1 cellular context compared by ENCODE assay signal in genomic region chr15:51828621-51829359, GRCh38.
TF ChIP-seq lines count a peak whose summit lies in the region.

No MANE protein-coding gene starts in this region.

TF ChIP-seq in K562, 482 proteins besides CTCF, POLR2A, EP300 and RAD21 (continued from another document and continues in another):
- TF ChIP-seq, protein P1, sequence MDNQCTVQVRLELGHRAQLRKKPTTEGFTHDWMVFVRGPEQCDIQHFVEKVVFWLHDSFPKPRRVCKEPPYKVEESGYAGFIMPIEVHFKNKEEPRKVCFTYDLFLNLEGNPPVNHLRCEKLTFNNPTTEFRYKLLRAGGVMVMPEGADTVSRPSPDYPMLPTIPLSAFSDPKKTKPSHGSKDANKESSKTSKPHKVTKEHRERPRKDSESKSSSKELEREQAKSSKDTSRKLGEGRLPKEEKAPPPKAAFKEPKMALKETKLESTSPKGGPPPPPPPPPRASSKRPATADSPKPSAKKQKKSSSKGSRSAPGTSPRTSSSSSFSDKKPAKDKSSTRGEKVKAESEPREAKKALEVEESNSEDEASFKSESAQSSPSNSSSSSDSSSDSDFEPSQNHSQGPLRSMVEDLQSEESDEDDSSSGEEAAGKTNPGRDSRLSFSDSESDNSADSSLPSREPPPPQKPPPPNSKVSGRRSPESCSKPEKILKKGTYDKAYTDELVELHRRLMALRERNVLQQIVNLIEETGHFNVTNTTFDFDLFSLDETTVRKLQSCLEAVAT (IDR thresholded peaks at IDR 0.05), result peak in 1 of 2 experiments; percentile 58; a peak in 2 of 4 replicates
- TF ChIP-seq, protein P2, sequence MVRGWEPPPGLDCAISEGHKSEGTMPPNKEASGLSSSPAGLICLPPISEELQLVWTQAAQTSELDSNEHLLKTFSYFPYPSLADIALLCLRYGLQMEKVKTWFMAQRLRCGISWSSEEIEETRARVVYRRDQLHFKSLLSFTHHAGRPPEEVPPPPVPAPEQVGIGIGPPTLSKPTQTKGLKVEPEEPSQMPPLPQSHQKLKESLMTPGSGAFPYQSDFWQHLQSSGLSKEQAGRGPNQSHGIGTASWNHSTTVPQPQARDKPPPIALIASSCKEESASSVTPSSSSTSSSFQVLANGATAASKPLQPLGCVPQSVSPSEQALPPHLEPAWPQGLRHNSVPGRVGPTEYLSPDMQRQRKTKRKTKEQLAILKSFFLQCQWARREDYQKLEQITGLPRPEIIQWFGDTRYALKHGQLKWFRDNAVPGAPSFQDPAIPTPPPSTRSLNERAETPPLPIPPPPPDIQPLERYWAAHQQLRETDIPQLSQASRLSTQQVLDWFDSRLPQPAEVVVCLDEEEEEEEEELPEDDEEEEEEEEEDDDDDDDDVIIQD (CRISPR knock-in tag; IDR thresholded peaks at IDR 0.05), result no peak
- TF ChIP-seq, protein P3, sequence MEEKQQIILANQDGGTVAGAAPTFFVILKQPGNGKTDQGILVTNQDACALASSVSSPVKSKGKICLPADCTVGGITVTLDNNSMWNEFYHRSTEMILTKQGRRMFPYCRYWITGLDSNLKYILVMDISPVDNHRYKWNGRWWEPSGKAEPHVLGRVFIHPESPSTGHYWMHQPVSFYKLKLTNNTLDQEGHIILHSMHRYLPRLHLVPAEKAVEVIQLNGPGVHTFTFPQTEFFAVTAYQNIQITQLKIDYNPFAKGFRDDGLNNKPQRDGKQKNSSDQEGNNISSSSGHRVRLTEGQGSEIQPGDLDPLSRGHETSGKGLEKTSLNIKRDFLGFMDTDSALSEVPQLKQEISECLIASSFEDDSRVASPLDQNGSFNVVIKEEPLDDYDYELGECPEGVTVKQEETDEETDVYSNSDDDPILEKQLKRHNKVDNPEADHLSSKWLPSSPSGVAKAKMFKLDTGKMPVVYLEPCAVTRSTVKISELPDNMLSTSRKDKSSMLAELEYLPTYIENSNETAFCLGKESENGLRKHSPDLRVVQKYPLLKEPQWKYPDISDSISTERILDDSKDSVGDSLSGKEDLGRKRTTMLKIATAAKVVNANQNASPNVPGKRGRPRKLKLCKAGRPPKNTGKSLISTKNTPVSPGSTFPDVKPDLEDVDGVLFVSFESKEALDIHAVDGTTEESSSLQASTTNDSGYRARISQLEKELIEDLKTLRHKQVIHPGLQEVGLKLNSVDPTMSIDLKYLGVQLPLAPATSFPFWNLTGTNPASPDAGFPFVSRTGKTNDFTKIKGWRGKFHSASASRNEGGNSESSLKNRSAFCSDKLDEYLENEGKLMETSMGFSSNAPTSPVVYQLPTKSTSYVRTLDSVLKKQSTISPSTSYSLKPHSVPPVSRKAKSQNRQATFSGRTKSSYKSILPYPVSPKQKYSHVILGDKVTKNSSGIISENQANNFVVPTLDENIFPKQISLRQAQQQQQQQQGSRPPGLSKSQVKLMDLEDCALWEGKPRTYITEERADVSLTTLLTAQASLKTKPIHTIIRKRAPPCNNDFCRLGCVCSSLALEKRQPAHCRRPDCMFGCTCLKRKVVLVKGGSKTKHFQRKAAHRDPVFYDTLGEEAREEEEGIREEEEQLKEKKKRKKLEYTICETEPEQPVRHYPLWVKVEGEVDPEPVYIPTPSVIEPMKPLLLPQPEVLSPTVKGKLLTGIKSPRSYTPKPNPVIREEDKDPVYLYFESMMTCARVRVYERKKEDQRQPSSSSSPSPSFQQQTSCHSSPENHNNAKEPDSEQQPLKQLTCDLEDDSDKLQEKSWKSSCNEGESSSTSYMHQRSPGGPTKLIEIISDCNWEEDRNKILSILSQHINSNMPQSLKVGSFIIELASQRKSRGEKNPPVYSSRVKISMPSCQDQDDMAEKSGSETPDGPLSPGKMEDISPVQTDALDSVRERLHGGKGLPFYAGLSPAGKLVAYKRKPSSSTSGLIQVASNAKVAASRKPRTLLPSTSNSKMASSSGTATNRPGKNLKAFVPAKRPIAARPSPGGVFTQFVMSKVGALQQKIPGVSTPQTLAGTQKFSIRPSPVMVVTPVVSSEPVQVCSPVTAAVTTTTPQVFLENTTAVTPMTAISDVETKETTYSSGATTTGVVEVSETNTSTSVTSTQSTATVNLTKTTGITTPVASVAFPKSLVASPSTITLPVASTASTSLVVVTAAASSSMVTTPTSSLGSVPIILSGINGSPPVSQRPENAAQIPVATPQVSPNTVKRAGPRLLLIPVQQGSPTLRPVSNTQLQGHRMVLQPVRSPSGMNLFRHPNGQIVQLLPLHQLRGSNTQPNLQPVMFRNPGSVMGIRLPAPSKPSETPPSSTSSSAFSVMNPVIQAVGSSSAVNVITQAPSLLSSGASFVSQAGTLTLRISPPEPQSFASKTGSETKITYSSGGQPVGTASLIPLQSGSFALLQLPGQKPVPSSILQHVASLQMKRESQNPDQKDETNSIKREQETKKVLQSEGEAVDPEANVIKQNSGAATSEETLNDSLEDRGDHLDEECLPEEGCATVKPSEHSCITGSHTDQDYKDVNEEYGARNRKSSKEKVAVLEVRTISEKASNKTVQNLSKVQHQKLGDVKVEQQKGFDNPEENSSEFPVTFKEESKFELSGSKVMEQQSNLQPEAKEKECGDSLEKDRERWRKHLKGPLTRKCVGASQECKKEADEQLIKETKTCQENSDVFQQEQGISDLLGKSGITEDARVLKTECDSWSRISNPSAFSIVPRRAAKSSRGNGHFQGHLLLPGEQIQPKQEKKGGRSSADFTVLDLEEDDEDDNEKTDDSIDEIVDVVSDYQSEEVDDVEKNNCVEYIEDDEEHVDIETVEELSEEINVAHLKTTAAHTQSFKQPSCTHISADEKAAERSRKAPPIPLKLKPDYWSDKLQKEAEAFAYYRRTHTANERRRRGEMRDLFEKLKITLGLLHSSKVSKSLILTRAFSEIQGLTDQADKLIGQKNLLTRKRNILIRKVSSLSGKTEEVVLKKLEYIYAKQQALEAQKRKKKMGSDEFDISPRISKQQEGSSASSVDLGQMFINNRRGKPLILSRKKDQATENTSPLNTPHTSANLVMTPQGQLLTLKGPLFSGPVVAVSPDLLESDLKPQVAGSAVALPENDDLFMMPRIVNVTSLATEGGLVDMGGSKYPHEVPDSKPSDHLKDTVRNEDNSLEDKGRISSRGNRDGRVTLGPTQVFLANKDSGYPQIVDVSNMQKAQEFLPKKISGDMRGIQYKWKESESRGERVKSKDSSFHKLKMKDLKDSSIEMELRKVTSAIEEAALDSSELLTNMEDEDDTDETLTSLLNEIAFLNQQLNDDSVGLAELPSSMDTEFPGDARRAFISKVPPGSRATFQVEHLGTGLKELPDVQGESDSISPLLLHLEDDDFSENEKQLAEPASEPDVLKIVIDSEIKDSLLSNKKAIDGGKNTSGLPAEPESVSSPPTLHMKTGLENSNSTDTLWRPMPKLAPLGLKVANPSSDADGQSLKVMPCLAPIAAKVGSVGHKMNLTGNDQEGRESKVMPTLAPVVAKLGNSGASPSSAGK (IDR thresholded peaks at IDR 0.05), result peak; percentile 56
- TF ChIP-seq ZNF175 (CRISPR knock-in tag; IDR thresholded peaks at IDR 0.05; ENCODE audit: low read depth) (0 out of 2 replicates have a peak, but pooled peaks have one; percentile 59), NR2C2 (CRISPR knock-in tag; IDR thresholded peaks at IDR 0.05) (no peak), NR2C2 (tag; IDR thresholded peaks at IDR 0.05) (no peak), KLF1 (tag; IDR thresholded peaks at IDR 0.05) (peak; percentile 89), HSF4 (CRISPR knock-in tag; IDR thresholded peaks at IDR 0.05; ENCODE audit: borderline replicate concordance) (no peak), CBX2 (IDR thresholded peaks at IDR 0.05; ENCODE audit: insufficient read depth, low read length, poor library complexity, severe bottlenecking) (no peak), PPARD (CRISPR knock-in tag; IDR thresholded peaks at IDR 0.05) (no peak), MECOM (CRISPR knock-in tag; IDR thresholded peaks at IDR 0.05) (no peak), TEAD4 (IDR thresholded peaks at IDR 0.05; ENCODE audit: low read length) (peak; percentile 69), TEAD4 (CRISPR knock-in tag; IDR thresholded peaks at IDR 0.05; ENCODE audit: borderline replicate concordance) (no peak), PKNOX1 (IDR thresholded peaks at IDR 0.05) (peak; percentile 98), SMARCA4 (IDR thresholded peaks at IDR 0.05) (peak; percentile 74; the same call in 1 of the 2 replicates), KLF13 (tag; IDR thresholded peaks at IDR 0.05; ENCODE audit: borderline replicate concordance, low read depth) (no peak), ZNF232 (CRISPR knock-in tag; IDR thresholded peaks at IDR 0.05) (no peak), NCOA1 (IDR thresholded peaks at IDR 0.05; ENCODE audit: low read depth) (no peak), ZBTB9 (CRISPR knock-in tag; IDR thresholded peaks at IDR 0.05) (no peak), TCF3 (CRISPR knock-in tag; IDR thresholded peaks at IDR 0.05) (peak; percentile 17; the same call in 1 of the 2 replicates), BCL6 (CRISPR knock-in tag; IDR thresholded peaks at IDR 0.05) (no peak), TBP (optimal IDR thresholded peaks at IDR 0.05; ENCODE audit: low read depth, low read length) (no peak), TAF15 (IDR thresholded peaks at IDR 0.05; ENCODE audit: low read depth, low read length) (no peak), LEF1 (IDR thresholded peaks at IDR 0.05) (peak; percentile 66; the same call in 1 of the 2 replicates), TCF15 (CRISPR knock-in tag; IDR thresholded peaks at IDR 0.05) (no peak)
- TF ChIP-seq, protein P4, sequence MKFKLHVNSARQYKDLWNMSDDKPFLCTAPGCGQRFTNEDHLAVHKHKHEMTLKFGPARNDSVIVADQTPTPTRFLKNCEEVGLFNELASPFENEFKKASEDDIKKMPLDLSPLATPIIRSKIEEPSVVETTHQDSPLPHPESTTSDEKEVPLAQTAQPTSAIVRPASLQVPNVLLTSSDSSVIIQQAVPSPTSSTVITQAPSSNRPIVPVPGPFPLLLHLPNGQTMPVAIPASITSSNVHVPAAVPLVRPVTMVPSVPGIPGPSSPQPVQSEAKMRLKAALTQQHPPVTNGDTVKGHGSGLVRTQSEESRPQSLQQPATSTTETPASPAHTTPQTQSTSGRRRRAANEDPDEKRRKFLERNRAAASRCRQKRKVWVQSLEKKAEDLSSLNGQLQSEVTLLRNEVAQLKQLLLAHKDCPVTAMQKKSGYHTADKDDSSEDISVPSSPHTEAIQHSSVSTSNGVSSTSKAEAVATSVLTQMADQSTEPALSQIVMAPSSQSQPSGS (CRISPR knock-in tag; IDR thresholded peaks at IDR 0.05), result no peak
- TF ChIP-seq, protein P5, sequence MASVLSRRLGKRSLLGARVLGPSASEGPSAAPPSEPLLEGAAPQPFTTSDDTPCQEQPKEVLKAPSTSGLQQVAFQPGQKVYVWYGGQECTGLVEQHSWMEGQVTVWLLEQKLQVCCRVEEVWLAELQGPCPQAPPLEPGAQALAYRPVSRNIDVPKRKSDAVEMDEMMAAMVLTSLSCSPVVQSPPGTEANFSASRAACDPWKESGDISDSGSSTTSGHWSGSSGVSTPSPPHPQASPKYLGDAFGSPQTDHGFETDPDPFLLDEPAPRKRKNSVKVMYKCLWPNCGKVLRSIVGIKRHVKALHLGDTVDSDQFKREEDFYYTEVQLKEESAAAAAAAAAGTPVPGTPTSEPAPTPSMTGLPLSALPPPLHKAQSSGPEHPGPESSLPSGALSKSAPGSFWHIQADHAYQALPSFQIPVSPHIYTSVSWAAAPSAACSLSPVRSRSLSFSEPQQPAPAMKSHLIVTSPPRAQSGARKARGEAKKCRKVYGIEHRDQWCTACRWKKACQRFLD (CRISPR knock-in tag; IDR thresholded peaks at IDR 0.05), result peak; percentile 45; the same call in 1 of the 2 replicates
- TF ChIP-seq, protein P6, sequence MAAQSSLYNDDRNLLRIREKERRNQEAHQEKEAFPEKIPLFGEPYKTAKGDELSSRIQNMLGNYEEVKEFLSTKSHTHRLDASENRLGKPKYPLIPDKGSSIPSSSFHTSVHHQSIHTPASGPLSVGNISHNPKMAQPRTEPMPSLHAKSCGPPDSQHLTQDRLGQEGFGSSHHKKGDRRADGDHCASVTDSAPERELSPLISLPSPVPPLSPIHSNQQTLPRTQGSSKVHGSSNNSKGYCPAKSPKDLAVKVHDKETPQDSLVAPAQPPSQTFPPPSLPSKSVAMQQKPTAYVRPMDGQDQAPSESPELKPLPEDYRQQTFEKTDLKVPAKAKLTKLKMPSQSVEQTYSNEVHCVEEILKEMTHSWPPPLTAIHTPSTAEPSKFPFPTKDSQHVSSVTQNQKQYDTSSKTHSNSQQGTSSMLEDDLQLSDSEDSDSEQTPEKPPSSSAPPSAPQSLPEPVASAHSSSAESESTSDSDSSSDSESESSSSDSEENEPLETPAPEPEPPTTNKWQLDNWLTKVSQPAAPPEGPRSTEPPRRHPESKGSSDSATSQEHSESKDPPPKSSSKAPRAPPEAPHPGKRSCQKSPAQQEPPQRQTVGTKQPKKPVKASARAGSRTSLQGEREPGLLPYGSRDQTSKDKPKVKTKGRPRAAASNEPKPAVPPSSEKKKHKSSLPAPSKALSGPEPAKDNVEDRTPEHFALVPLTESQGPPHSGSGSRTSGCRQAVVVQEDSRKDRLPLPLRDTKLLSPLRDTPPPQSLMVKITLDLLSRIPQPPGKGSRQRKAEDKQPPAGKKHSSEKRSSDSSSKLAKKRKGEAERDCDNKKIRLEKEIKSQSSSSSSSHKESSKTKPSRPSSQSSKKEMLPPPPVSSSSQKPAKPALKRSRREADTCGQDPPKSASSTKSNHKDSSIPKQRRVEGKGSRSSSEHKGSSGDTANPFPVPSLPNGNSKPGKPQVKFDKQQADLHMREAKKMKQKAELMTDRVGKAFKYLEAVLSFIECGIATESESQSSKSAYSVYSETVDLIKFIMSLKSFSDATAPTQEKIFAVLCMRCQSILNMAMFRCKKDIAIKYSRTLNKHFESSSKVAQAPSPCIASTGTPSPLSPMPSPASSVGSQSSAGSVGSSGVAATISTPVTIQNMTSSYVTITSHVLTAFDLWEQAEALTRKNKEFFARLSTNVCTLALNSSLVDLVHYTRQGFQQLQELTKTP (IDR thresholded peaks at IDR 0.05; ENCODE audit: low read depth in 1 of 2, partially characterized antibody in 2 of 2), result peak in 1 of 2 experiments; percentile 93
